1 cellular context compared by ENCODE assay signal in the genomic region with DNA sequence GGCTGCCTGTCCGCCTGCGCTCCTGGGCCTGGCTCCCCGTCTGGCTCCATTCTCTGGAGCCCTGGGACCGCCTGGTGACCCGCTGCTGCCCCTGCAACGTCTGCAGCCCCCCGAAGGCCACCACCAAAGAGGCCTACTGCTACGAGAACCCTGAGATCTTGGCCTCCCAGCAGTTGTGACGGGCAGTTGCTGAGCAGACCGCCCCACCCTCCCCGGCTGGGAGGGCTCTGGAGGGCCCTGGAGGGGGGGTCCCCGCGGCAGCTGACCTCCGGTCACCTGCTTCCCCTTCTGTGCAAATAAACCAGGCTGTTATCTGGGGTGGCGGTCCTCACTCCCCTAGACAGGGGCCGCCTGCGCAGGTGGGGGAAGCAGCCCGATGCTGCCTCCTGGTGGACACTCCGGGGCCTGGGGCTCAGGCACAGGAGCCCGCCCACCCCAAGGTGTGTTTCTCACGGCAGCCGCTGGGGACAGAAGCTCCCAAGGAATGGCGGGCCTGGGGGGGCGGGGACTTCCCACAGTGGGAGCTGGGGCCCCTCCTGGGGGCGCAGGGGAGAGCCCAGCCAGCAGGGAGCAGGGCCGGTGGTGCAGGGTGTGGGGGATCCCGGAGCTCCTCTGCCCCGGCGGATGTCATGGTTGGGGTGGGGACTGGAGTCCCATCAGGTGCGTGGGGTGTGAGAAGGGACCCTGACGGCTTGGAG.
TF ChIP-seq lines count a peak whose summit lies in the region.

No MANE protein-coding gene starts in this region.

TF ChIP-seq in HepG2, 621 proteins besides CTCF, POLR2A, EP300 and RAD21 (continued from another document and continues in another):
- TF ChIP-seq, protein P1, sequence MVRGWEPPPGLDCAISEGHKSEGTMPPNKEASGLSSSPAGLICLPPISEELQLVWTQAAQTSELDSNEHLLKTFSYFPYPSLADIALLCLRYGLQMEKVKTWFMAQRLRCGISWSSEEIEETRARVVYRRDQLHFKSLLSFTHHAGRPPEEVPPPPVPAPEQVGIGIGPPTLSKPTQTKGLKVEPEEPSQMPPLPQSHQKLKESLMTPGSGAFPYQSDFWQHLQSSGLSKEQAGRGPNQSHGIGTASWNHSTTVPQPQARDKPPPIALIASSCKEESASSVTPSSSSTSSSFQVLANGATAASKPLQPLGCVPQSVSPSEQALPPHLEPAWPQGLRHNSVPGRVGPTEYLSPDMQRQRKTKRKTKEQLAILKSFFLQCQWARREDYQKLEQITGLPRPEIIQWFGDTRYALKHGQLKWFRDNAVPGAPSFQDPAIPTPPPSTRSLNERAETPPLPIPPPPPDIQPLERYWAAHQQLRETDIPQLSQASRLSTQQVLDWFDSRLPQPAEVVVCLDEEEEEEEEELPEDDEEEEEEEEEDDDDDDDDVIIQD (CRISPR knock-in tag; IDR thresholded peaks at IDR 0.05; ENCODE audit: low read depth), result peak; percentile 74; the same call in 1 of the 2 replicates
- TF ChIP-seq HMG20A (CRISPR knock-in tag; IDR thresholded peaks at IDR 0.05; ENCODE audit: borderline replicate concordance) (no peak), MED8 (CRISPR knock-in tag; IDR thresholded peaks at IDR 0.05; ENCODE audit: insufficient replicate concordance) (peak; percentile 72), SRSF4 (IDR thresholded peaks at IDR 0.05; ENCODE audit: low read depth, low read length, poor library complexity, severe bottlenecking) (no peak), MLLT10 (CRISPR knock-in tag; IDR thresholded peaks at IDR 0.05) (no peak), ZNF326 (CRISPR knock-in tag; IDR thresholded peaks at IDR 0.05; ENCODE audit: borderline replicate concordance) (no peak), ZC3H4 (CRISPR knock-in tag; IDR thresholded peaks at IDR 0.05; ENCODE audit: borderline replicate concordance) (no peak), U2AF1 (optimal IDR thresholded peaks at IDR 0.05; ENCODE audit: low read depth, low read length) (no peak), ESRRA (CRISPR knock-in tag; IDR thresholded peaks at IDR 0.05; ENCODE audit: low read depth) (no peak), TEF (CRISPR knock-in tag; IDR thresholded peaks at IDR 0.05) (no peak), TMF1 (CRISPR knock-in tag; IDR thresholded peaks at IDR 0.05; ENCODE audit: low read depth) (no peak), FOXM1 (CRISPR knock-in tag; IDR thresholded peaks at IDR 0.05) (no peak), NONO (IDR thresholded peaks at IDR 0.05) (no peak), NONO (CRISPR knock-in tag; conservative IDR thresholded peaks at IDR 0.05) (peak; percentile 98), TAF15 (IDR thresholded peaks at IDR 0.05; ENCODE audit: low read depth, low read length, poor library complexity, severe bottlenecking) (no peak), ZNF792 (CRISPR knock-in tag; IDR thresholded peaks at IDR 0.05) (peak; percentile 70; the same call in 1 of the 2 replicates), ZNF773 (CRISPR knock-in tag; IDR thresholded peaks at IDR 0.05; ENCODE audit: borderline replicate concordance) (0 out of 2 replicates have a peak, but pooled peaks have one; percentile 33), ZNF839 (CRISPR knock-in tag; IDR thresholded peaks at IDR 0.05; ENCODE audit: borderline replicate concordance) (peak; percentile 22; the same call in 1 of the 2 replicates), PHF8 (CRISPR knock-in tag; IDR thresholded peaks at IDR 0.05) (no peak; the same call in 1 of the 2 replicates), ZNF225 (CRISPR knock-in tag; IDR thresholded peaks at IDR 0.05) (no peak), ZSCAN9 (CRISPR knock-in tag; IDR thresholded peaks at IDR 0.05; ENCODE audit: borderline replicate concordance) (peak; percentile 59; the same call in 1 of the 2 replicates), SMAD3 (CRISPR knock-in tag; IDR thresholded peaks at IDR 0.05) (peak; percentile 50; the same call in 1 of the 2 replicates), TBX3 (IDR thresholded peaks at IDR 0.05; ENCODE audit: borderline replicate concordance) (no peak), SP140L (CRISPR knock-in tag; IDR thresholded peaks at IDR 0.05; ENCODE audit: borderline replicate concordance) (0 out of 2 replicates have a peak, but pooled peaks have one; percentile 31), HOXA7 (CRISPR knock-in tag; IDR thresholded peaks at IDR 0.05) (no peak), GATA4 (IDR thresholded peaks at IDR 0.05; ENCODE audit: borderline replicate concordance, low read depth) (peak; percentile 64; the same call in 1 of the 2 replicates), ZNF678 (CRISPR knock-in tag; IDR thresholded peaks at IDR 0.05) (peak; percentile 13; the same call in 1 of the 2 replicates), DNMT3B (CRISPR knock-in tag; conservative IDR thresholded peaks at IDR 0.05) (0 out of 2 replicates have a peak, but pooled peaks have one; percentile 23), ZNF264 (CRISPR knock-in tag; IDR thresholded peaks at IDR 0.05) (no peak), ZNF557 (CRISPR knock-in tag; IDR thresholded peaks at IDR 0.05) (no peak), TOPORS (CRISPR knock-in tag; IDR thresholded peaks at IDR 0.05) (no peak), ADNP (CRISPR knock-in tag; IDR thresholded peaks at IDR 0.05) (no peak), GATAD1 (CRISPR knock-in tag; IDR thresholded peaks at IDR 0.05) (peak; percentile 77; the same call in 1 of the 2 replicates), HNF4A (CRISPR knock-in tag; IDR thresholded peaks at IDR 0.05) (peak; percentile 46), SNRNP70 (IDR thresholded peaks at IDR 0.05; ENCODE audit: low read depth, low read length) (no peak), THAP8 (CRISPR knock-in tag; IDR thresholded peaks at IDR 0.05; ENCODE audit: borderline replicate concordance) (peak; percentile 65; the same call in 1 of the 2 replicates), GPBP1L1 (CRISPR knock-in tag; IDR thresholded peaks at IDR 0.05) (no peak), ZNF329 (CRISPR knock-in tag; IDR thresholded peaks at IDR 0.05; ENCODE audit: low read depth) (no peak), ZNF292 (CRISPR knock-in tag; IDR thresholded peaks at IDR 0.05; ENCODE audit: borderline replicate concordance, low read depth) (peak; percentile 28; the same call in 1 of the 2 replicates), HOXA9 (CRISPR knock-in tag; IDR thresholded peaks at IDR 0.05; ENCODE audit: borderline replicate concordance) (no peak), SALL2 (CRISPR knock-in tag; IDR thresholded peaks at IDR 0.05) (peak; percentile 19; the same call in 1 of the 2 replicates), SRF (IDR thresholded peaks at IDR 0.05; ENCODE audit: low read depth, low read length) (no peak), ZNF501 (CRISPR knock-in tag; IDR thresholded peaks at IDR 0.05) (peak; percentile 92), IRX3 (CRISPR knock-in tag; IDR thresholded peaks at IDR 0.05; ENCODE audit: borderline replicate concordance, low read depth) (no peak), ATAD3A (CRISPR knock-in tag; IDR thresholded peaks at IDR 0.05) (no peak), ARID2 (CRISPR knock-in tag; IDR thresholded peaks at IDR 0.05; ENCODE audit: borderline replicate concordance) (no peak), ARNTL (CRISPR knock-in tag; IDR thresholded peaks at IDR 0.05) (peak; percentile 73; the same call in 1 of the 2 replicates), ZBTB44 (CRISPR knock-in tag; IDR thresholded peaks at IDR 0.05) (no peak), HHEX (CRISPR knock-in tag; IDR thresholded peaks at IDR 0.05) (no peak), ZBTB8A (CRISPR knock-in tag; IDR thresholded peaks at IDR 0.05; ENCODE audit: borderline replicate concordance, low read depth) (no peak), HDAC2 (CRISPR knock-in tag; IDR thresholded peaks at IDR 0.05) (peak; percentile 76), NFIC (IDR thresholded peaks at IDR 0.05; ENCODE audit: low read length) (no peak), ZNF777 (CRISPR knock-in tag; IDR thresholded peaks at IDR 0.05) (peak; percentile 51; the same call in 1 of the 2 replicates), ZNF253 (CRISPR knock-in tag; IDR thresholded peaks at IDR 0.05; ENCODE audit: borderline replicate concordance) (no peak), TP53 (CRISPR knock-in tag; conservative IDR thresholded peaks at IDR 0.05) (0 out of 2 replicates have a peak, but pooled peaks have one; percentile 45), CBFB (CRISPR knock-in tag; IDR thresholded peaks at IDR 0.05) (no peak), MXI1 (IDR thresholded peaks at IDR 0.05; ENCODE audit: borderline replicate concordance, low read depth, low read length) (peak; percentile 73; the same call in 1 of the 3 replicates), BCL6 (CRISPR knock-in tag; IDR thresholded peaks at IDR 0.05) (no peak; the same call in 1 of the 2 replicates), ZNF713 (CRISPR knock-in tag; IDR thresholded peaks at IDR 0.05) (no peak)
- TF ChIP-seq, protein P2, sequence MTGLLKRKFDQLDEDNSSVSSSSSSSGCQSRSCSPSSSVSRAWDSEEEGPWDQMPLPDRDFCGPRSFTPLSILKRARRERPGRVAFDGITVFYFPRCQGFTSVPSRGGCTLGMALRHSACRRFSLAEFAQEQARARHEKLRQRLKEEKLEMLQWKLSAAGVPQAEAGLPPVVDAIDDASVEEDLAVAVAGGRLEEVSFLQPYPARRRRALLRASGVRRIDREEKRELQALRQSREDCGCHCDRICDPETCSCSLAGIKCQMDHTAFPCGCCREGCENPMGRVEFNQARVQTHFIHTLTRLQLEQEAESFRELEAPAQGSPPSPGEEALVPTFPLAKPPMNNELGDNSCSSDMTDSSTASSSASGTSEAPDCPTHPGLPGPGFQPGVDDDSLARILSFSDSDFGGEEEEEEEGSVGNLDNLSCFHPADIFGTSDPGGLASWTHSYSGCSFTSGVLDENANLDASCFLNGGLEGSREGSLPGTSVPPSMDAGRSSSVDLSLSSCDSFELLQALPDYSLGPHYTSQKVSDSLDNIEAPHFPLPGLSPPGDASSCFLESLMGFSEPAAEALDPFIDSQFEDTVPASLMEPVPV (CRISPR knock-in tag; IDR thresholded peaks at IDR 0.05), result no peak; the same call in 1 of the 2 replicates
- TF ChIP-seq, protein P3, sequence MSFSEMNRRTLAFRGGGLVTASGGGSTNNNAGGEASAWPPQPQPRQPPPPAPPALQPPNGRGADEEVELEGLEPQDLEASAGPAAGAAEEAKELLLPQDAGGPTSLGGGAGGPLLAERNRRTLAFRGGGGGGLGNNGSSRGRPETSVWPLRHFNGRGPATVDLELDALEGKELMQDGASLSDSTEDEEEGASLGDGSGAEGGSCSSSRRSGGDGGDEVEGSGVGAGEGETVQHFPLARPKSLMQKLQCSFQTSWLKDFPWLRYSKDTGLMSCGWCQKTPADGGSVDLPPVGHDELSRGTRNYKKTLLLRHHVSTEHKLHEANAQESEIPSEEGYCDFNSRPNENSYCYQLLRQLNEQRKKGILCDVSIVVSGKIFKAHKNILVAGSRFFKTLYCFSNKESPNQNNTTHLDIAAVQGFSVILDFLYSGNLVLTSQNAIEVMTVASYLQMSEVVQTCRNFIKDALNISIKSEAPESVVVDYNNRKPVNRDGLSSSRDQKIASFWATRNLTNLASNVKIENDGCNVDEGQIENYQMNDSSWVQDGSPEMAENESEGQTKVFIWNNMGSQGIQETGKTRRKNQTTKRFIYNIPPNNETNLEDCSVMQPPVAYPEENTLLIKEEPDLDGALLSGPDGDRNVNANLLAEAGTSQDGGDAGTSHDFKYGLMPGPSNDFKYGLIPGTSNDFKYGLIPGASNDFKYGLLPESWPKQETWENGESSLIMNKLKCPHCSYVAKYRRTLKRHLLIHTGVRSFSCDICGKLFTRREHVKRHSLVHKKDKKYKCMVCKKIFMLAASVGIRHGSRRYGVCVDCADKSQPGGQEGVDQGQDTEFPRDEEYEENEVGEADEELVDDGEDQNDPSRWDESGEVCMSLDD (CRISPR knock-in tag; IDR thresholded peaks at IDR 0.05; ENCODE audit: borderline replicate concordance), result peak; percentile 90
- TF ChIP-seq, protein P4, sequence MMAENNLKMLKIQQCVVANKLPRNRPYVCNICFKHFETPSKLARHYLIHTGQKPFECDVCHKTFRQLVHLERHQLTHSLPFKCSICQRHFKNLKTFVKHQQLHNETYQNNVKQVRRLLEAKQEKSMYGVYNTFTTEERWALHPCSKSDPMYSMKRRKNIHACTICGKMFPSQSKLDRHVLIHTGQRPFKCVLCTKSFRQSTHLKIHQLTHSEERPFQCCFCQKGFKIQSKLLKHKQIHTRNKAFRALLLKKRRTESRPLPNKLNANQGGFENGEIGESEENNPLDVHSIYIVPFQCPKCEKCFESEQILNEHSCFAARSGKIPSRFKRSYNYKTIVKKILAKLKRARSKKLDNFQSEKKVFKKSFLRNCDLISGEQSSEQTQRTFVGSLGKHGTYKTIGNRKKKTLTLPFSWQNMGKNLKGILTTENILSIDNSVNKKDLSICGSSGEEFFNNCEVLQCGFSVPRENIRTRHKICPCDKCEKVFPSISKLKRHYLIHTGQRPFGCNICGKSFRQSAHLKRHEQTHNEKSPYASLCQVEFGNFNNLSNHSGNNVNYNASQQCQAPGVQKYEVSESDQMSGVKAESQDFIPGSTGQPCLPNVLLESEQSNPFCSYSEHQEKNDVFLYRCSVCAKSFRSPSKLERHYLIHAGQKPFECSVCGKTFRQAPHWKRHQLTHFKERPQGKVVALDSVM (CRISPR knock-in tag; IDR thresholded peaks at IDR 0.05), result peak; percentile 57
